Comparison of ENCODE assay signal across 13 cellular contexts in genomic region chr21:44657635-44658183, GRCh38. TPM values are rescaled to one million over a fixed set of nuclear protein-coding genes. Genes with fewer than 3 reads are reported as not detected.
DNase-seq lines count a peak whose midpoint lies in the region; ATAC-seq lines count a peak whose summit lies in the region.
"Had no signal": no experiment of that assay in that cellular context is flagged by ENCODE, and none has a peak within 500 bp of the region (broad histone marks: within the 10 kb centered on the region; RNA-seq: fewer than 3 reads in every experiment).

Gene KRTAP12-3 (plus strand): TSS chr21:44657932. CDS start chr21:44657980, 48 bp downstream.

- no peaks in the 10 kb centered on the region for H3K79me1 ChIP-seq in trophoblast cell (ENCODE audit: low read length)

- H2BK5ac ChIP-seq in trophoblast cell (ENCODE audit: low read depth, low read length, poor library complexity): no peak within 1 kb of the TSS

- H3K27ac Mint-ChIP-seq in activated naive CD8-positive, alpha-beta T cell treated with anti-CD3 and anti-CD28 coated beads, Interleukin-2, amount 10 ng/mL, durations not matched to agents 7 days and 5 days: peak within 1 kb of the TSS; percentile 90

- peak within 1 kb of the TSS; percentile 47 for H3K4me3 ChIP-seq in trophoblast cell (ENCODE audit: low read depth, low read length)
- H3K4me3 ChIP-seq: K562 had no signal

- no peaks in the 10 kb centered on the region for H3K27me3 ChIP-seq in trophoblast cell (ENCODE audit: insufficient read depth, low read length)

- peak; percentile 73 for ATAC-seq in activated naive CD8-positive, alpha-beta T cell treated with anti-CD3 and anti-CD28 coated beads, Interleukin-2, amount 10 ng/mL, durations not matched to agents 7 days and 5 days (ENCODE audit: low read depth)
- ATAC-seq in HG02973 (IDR thresholded peaks at IDR 0.05; ENCODE audit: unreplicated experiment): no peak
- ATAC-seq in HG02763 (IDR thresholded peaks at IDR 0.05; ENCODE audit: unreplicated experiment): no peak
- ATAC-seq: K562 had no signal

- H4K8ac ChIP-seq in trophoblast cell (ENCODE audit: low read depth, low read length): no peak within 1 kb of the TSS

- no peak within 1 kb of the TSS for H2AK5ac ChIP-seq in trophoblast cell (ENCODE audit: low read length)

- no peak within 1 kb of the TSS for H2BK120ac ChIP-seq in trophoblast cell (ENCODE audit: insufficient read depth, low read length, poor library complexity)

- no peak within 1 kb of the TSS for H3K23ac ChIP-seq in trophoblast cell (ENCODE audit: low read length)

- H3K27me3 Mint-ChIP-seq in activated naive CD8-positive, alpha-beta T cell treated with anti-CD3 and anti-CD28 coated beads, Interleukin-2, amount 10 ng/mL, durations not matched to agents 7 days and 5 days: peaks cover 5% of the 10 kb centered on the region

- H2BK12ac ChIP-seq in trophoblast cell (ENCODE audit: low read length): no peak within 1 kb of the TSS

- no peak within 1 kb of the TSS for H3K4me2 ChIP-seq in trophoblast cell (ENCODE audit: low read length)

- H3K4me3 Mint-ChIP-seq in activated naive CD8-positive, alpha-beta T cell treated with anti-CD3 and anti-CD28 coated beads, Interleukin-2, amount 10 ng/mL, durations not matched to agents 7 days and 5 days: peak within 1 kb of the TSS; percentile 65

- H3K36me3 Mint-ChIP-seq in activated naive CD8-positive, alpha-beta T cell treated with anti-CD3 and anti-CD28 coated beads, Interleukin-2, amount 10 ng/mL, durations not matched to agents 7 days and 5 days: peaks cover 55% of the 10 kb centered on the region

- H3K4me1 ChIP-seq in trophoblast cell (ENCODE audit: control insufficient read depth in 1 of 2, insufficient read depth in 2 of 2, low read length in 2 of 2): peaks cover 2 to 7% of the 10 kb centered on the region in 2 experiments

- WGBS in trophoblast cell (ENCODE audit: extremely low coverage, insufficient coverage, insufficient read length): no CpG with 5 or more reads among the region's 20 CpGs

- no peak within 1 kb of the TSS for H2AFZ ChIP-seq in trophoblast cell (ENCODE audit: insufficient read depth, low read length, poor library complexity)

- DNase-seq in T-helper 9 cell (peak; percentile 54), trophoblast cell (no peak), C1 segment of cervical spinal cord (lab: John Stamatoyannopoulos, UW) (no peak), DMS114 treated with DMSO at 0.1 percent for 48 hours (lab: John Stamatoyannopoulos, UW; ENCODE audit: unreplicated experiment) (no peak)
- DNase-seq in activated naive CD8-positive, alpha-beta T cell treated with anti-CD3 and anti-CD28 coated beads, Interleukin-2, amount 10 ng/mL, durations not matched to agents 7 days and 5 days: peak; percentile 52
- DNase-seq: DMS79; NCI-H446; stimulated activated CD8-positive, alpha-beta memory T cell treated with anti-CD3 and anti-CD28 coated beads, Interleukin-4, amount 100 ng/mL, for 48 hours had no signal

- no peak within 1 kb of the TSS for H3K9ac ChIP-seq in trophoblast cell (ENCODE audit: low read length)

- H3K27ac ChIP-seq in KOPT-K1 (ENCODE audit: low read depth, low read length, poor library complexity, severe bottlenecking) (peak within 1 kb of the TSS; percentile 93), trophoblast cell (ENCODE audit: low read depth, low read length) (no peak within 1 kb of the TSS)

- H4K12ac ChIP-seq in trophoblast cell (ENCODE audit: low read depth, low read length): no peak within 1 kb of the TSS

- no peak within 1 kb of the TSS for H3K14ac ChIP-seq in trophoblast cell (ENCODE audit: low read length)

- POLR2A ChIA-PET in activated naive CD8-positive, alpha-beta T cell treated with anti-CD3 and anti-CD28 coated beads, Interleukin-2, amount 10 ng/mL, durations not matched to agents 7 days and 5 days (lab: Charles Lee): interaction anchor here (0.8 to 1.4 kb wide), 6 partner anchors 12 to 304 kb away, joined by 3 to 8 read pairs (median 4); partner anchors contain the start of genes PTTG1IP and TRPM2

- H3K36me3 ChIP-seq in KOPT-K1 (ENCODE audit: insufficient read depth, low read length): no peaks in the 10 kb centered on the region
- H3K36me3 ChIP-seq in trophoblast cell (ENCODE audit: control insufficient read depth in 1 of 2, insufficient read depth in 2 of 2, low read length in 2 of 2): no peaks in the 10 kb centered on the region

- no peak within 1 kb of the TSS for H4K91ac ChIP-seq in trophoblast cell (ENCODE audit: low read depth, low read length)

- H3K4ac ChIP-seq in trophoblast cell (ENCODE audit: low read depth, low read length): no peak within 1 kb of the TSS

- H3K9me3 ChIP-seq in KOPT-K1 (ENCODE audit: insufficient read depth, low read length, poor library complexity, severe bottlenecking) (peaks cover 24% of the 10 kb centered on the region), trophoblast cell (ENCODE audit: insufficient read depth, low read depth, low read length) (peaks cover 13% of the 10 kb centered on the region)

- no peak within 1 kb of the TSS for H3K18ac ChIP-seq in trophoblast cell (ENCODE audit: low read length)

- no peaks in the 10 kb centered on the region for H3K79me2 ChIP-seq in trophoblast cell (ENCODE audit: control insufficient read depth, insufficient read depth, low read length, poor library complexity)

- H3K9me3 Mint-ChIP-seq in activated naive CD8-positive, alpha-beta T cell treated with anti-CD3 and anti-CD28 coated beads, Interleukin-2, amount 10 ng/mL, durations not matched to agents 7 days and 5 days: peaks cover 51% of the 10 kb centered on the region

- H3K4me1 Mint-ChIP-seq in activated naive CD8-positive, alpha-beta T cell treated with anti-CD3 and anti-CD28 coated beads, Interleukin-2, amount 10 ng/mL, durations not matched to agents 7 days and 5 days: peaks cover 38% of the 10 kb centered on the region

RNA-seq across cellular contexts. Expression of gene KRTAP12-3, which starts in this region (rescaled TPM):
- not detected for total RNA-seq in activated naive CD8-positive, alpha-beta T cell treated with anti-CD3 and anti-CD28 coated beads, Interleukin-2, amount 10 ng/mL, durations not matched to agents 7 days and 5 days
- not detected in 2 replicates for polyA plus RNA-seq in trophoblast cell (2013)
- total RNA-seq: activated CD8-positive, alpha-beta memory T cell treated with anti-CD3 and anti-CD28 coated beads for 36 hours; K562 had no signal
- polyA plus RNA-seq: K562 had no signal

Comparison
In these comparisons a context has a peak if more than half of its experiments do, and no peak if none do; other contexts are left out.
1. Peak in DNase-seq and ATAC-seq in activated naive CD8-positive, alpha-beta T cell treated with anti-CD3 and anti-CD28 coated beads, Interleukin-2, amount 10 ng/mL, durations not matched to agents 7 days and 5 days; RNA of the gene not detected or under 1 TPM.